ENCODE assay signal across 1 cellular context in the genomic region with DNA sequence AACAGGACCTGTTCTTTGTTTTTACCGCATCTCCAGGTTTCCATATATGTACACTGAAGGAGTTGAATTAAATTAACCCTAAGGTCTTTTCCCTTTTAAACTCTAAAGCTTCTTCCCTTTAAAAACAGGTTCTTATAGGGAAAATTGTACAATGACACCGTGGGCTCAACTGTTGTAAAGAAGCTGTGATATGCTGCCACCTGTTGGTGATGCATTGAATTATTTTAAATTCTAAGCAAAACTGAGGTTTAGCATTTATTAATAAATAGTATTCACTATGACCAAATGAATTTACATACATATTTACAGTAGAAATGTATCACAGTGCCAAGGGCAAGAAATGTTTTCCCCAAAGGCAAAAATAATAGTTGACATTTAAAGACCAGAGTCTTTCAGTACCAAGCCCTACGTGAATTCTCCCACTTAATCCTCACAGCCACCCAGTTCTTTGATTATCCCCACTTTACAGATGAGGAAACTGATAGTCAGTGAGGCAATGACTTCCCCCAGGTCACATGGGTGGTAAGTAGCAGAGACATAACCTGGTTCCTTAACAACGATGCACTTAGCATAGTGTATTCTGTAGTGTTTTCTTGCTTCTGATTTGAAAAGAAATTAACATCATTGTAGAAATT.
TF ChIP-seq lines count a peak whose summit lies in the region.

No MANE protein-coding gene starts in this region.

TF ChIP-seq in Ishikawa, 13 proteins besides CTCF, POLR2A, EP300 and RAD21 (continued from another document):
- TF ChIP-seq TCF12 (IDR thresholded peaks at IDR 0.05; ENCODE audit: low read depth) (no peak), NFIC (IDR thresholded peaks at IDR 0.05) (no peak), MAX (IDR thresholded peaks at IDR 0.05) (no peak)
